In genomic region chr7:140479739-140480084, GRCh38 we compare ENCODE assay signal across 1 cellular context.
TF ChIP-seq lines count a peak whose summit lies in the region.

No MANE protein-coding gene starts in this region.

TF ChIP-seq in IMR-90, 13 proteins besides CTCF, POLR2A, EP300 and RAD21 (continued from another document):
- no peak for TF ChIP-seq SMC3 (IDR thresholded peaks at IDR 0.05; ENCODE audit: low read depth, low read length)
- no peak for TF ChIP-seq FOS (IDR thresholded peaks at IDR 0.05; ENCODE audit: low read depth, low read length)
- no peak for TF ChIP-seq MXI1 (IDR thresholded peaks at IDR 0.05; ENCODE audit: borderline replicate concordance, low read depth, low read length)
- TF ChIP-seq, protein P1, sequence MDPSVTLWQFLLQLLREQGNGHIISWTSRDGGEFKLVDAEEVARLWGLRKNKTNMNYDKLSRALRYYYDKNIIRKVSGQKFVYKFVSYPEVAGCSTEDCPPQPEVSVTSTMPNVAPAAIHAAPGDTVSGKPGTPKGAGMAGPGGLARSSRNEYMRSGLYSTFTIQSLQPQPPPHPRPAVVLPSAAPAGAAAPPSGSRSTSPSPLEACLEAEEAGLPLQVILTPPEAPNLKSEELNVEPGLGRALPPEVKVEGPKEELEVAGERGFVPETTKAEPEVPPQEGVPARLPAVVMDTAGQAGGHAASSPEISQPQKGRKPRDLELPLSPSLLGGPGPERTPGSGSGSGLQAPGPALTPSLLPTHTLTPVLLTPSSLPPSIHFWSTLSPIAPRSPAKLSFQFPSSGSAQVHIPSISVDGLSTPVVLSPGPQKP (IDR thresholded peaks at IDR 0.05; ENCODE audit: borderline replicate concordance, low read depth, low read length): no peak
